ENCODE assay signal across 18 cellular contexts in the genomic region with DNA sequence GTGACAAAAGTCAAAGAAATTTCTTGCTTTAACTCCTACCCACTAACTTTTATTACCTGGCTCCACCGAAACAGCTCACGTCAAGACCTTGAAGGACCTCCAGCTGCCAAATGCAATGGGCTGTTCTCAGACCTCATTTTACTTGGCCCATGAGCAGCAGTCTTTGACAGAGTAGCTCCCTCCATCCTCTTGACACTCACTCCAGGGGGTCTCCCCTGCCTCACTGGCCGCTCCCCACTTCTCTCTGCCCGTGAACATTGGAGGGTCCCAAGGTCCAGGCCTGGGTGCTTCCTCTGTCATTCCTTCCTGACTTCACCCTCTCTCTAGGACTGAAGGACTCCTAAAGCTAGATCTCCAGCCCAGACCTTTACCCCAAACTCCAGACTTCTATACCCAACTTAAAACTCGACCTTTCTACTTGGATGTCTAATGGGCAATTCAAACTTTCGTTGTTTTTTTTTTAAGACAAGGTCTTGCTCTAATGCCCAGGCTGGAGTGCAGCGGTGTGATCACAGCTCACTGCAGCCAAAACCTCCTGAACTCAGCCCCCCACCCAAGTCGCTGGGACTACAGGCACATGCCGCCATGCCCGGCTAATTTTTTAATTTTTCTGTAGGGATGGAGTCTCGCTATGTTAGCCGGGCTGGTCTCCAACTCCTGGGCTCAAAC.
DNase-seq lines count a peak whose midpoint lies in the region; ATAC-seq and TF ChIP-seq lines count a peak whose summit lies in the region.
"Had no signal": no experiment of that assay in that cellular context is flagged by ENCODE, and none has a peak within 500 bp of the region (broad histone marks: within the 10 kb centered on the region; RNA-seq: fewer than 3 reads in every experiment).

No MANE protein-coding gene starts in this region.

- H3K23me2 ChIP-seq in H9 (ENCODE audit: insufficient read length, low read depth, low read length, poor library complexity, severe bottlenecking): no peaks in the 10 kb centered on the region

- no peak overlapping the region for H3K56ac ChIP-seq in H9 (ENCODE audit: insufficient read length, low read depth, low read length)

- DNase-seq in activated CD8-positive, alpha-beta T cell treated with anti-CD3 and anti-CD28 coated beads, Interleukin-2, amount 10 ng/mL, durations not matched to agents 7 days and 5 days: no peak
- DNase-seq in activated CD8-positive, alpha-beta T cell treated with anti-CD3 and anti-CD28 coated beads for 36 hours: no peak
- DNase-seq in H9 (peak; percentile 14), osteocyte (ENCODE audit: extremely low spot score, unreplicated experiment) (peak; percentile 65), thyroid gland (peak; percentile 74 to 76), smooth muscle cell (lab: John Stamatoyannopoulos, UW; ENCODE audit: unreplicated experiment) (no peak)
- DNase-seq in effector memory CD8-positive, alpha-beta T cell: no peak
- DNase-seq: AML-193; Caco-2; CD4-positive, alpha-beta T cell; DMS153; DMS79; GDM1; GM23248; HCEC 1CT had no signal

- peak overlapping the region; percentile 54 for H3K27ac Mint-ChIP-seq in activated CD8-positive, alpha-beta T cell treated with anti-CD3 and anti-CD28 coated beads, Interleukin-2, amount 10 ng/mL, durations not matched to agents 7 days and 5 days
- no peak overlapping the region for H3K27ac Mint-ChIP-seq in activated CD8-positive, alpha-beta T cell treated with anti-CD3 and anti-CD28 coated beads for 36 hours
- peak overlapping the region in 1 of 3 experiments; percentile 93; a peak in 1 of 7 replicates for H3K27ac Mint-ChIP-seq in H9
- no peak overlapping the region for H3K27ac Mint-ChIP-seq in osteocyte (ENCODE audit: unreplicated experiment)
- H3K27ac Mint-ChIP-seq in effector memory CD8-positive, alpha-beta T cell: no peak overlapping the region
- H3K27ac Mint-ChIP-seq: CD4-positive, alpha-beta T cell had no signal

- H3K18ac ChIP-seq in H9 (ENCODE audit: insufficient read length, low read depth, low read length): no peak overlapping the region

- no peak overlapping the region for H4K8ac ChIP-seq in H9 (replicated peaks; ENCODE audit: insufficient read length, low read depth, low read length)

- no peaks in the 10 kb centered on the region for H3K36me3 ChIP-seq in thyroid gland
- no peaks in the 10 kb centered on the region for H3K36me3 ChIP-seq in smooth muscle cell (ENCODE audit: low read depth)

- H4K5ac ChIP-seq in H9 (ENCODE audit: insufficient read length, low read depth, low read length): no peak overlapping the region

- no peaks in the 10 kb centered on the region for H3K4me1 Mint-ChIP-seq in activated CD8-positive, alpha-beta T cell treated with anti-CD3 and anti-CD28 coated beads, Interleukin-2, amount 10 ng/mL, durations not matched to agents 7 days and 5 days (ENCODE audit: low read depth)
- no peaks in the 10 kb centered on the region for H3K4me1 Mint-ChIP-seq in activated CD8-positive, alpha-beta T cell treated with anti-CD3 and anti-CD28 coated beads for 36 hours (ENCODE audit: low read depth)
- H3K4me1 Mint-ChIP-seq in H9: no peaks in the 10 kb centered on the region
- peaks cover 20% of the 10 kb centered on the region for H3K4me1 Mint-ChIP-seq in osteocyte (ENCODE audit: unreplicated experiment)
- H3K4me1 Mint-ChIP-seq in effector memory CD8-positive, alpha-beta T cell (ENCODE audit: low read depth in 2 of 2): no peaks in the 10 kb centered on the region

- H2AK5ac ChIP-seq in H9 (ENCODE audit: insufficient read length, low read length): no peak overlapping the region

- H3K23ac ChIP-seq in H9 (ENCODE audit: insufficient read length, low read depth, low read length): no peak overlapping the region

- no peak overlapping the region for H3K14ac ChIP-seq in H9 (ENCODE audit: insufficient read depth, low read length)

- no peak for TF ChIP-seq CTCF in activated CD8-positive, alpha-beta T cell treated with anti-CD3 and anti-CD28 coated beads for 36 hours (IDR thresholded peaks at IDR 0.05)
- TF ChIP-seq CTCF in H9 (conservative IDR thresholded peaks at IDR 0.05): no peak
- TF ChIP-seq CTCF in osteocyte (IDR thresholded peaks at IDR 0.05): no peak
- TF ChIP-seq CTCF in thyroid gland (IDR thresholded peaks at IDR 0.05): no peak
- TF ChIP-seq CTCF in smooth muscle cell (IDR thresholded peaks at IDR 0.05; ENCODE audit: borderline replicate concordance, insufficient read depth, poor library complexity, severe bottlenecking): no peak

- intact Hi-C loops in activated CD8-positive, alpha-beta T cell treated with anti-CD3 and anti-CD28 coated beads for 36 hours (cut with micrococcal nuclease): no loop called here
- intact Hi-C loops in thyroid gland (cut with DNase I): no loop called here

- H3K9me3 Mint-ChIP-seq in activated CD8-positive, alpha-beta T cell treated with anti-CD3 and anti-CD28 coated beads, Interleukin-2, amount 10 ng/mL, durations not matched to agents 7 days and 5 days (ENCODE audit: insufficient read depth): no peaks in the 10 kb centered on the region
- no peaks in the 10 kb centered on the region for H3K9me3 Mint-ChIP-seq in activated CD8-positive, alpha-beta T cell treated with anti-CD3 and anti-CD28 coated beads for 36 hours
- H3K9me3 Mint-ChIP-seq in H9: peaks cover 0 to 2% of the 10 kb centered on the region in 2 experiments; a peak in 2 of 5 replicates
- H3K9me3 Mint-ChIP-seq in osteocyte (ENCODE audit: unreplicated experiment): no peaks in the 10 kb centered on the region
- H3K9me3 Mint-ChIP-seq in effector memory CD8-positive, alpha-beta T cell: no peaks in the 10 kb centered on the region
- H3K9me3 Mint-ChIP-seq: CD4-positive, alpha-beta T cell had no signal

- H3K4ac ChIP-seq in H9 (ENCODE audit: low read depth, low read length): no peak overlapping the region

- no peaks in the 10 kb centered on the region for H3K9me3 ChIP-seq in H9 (ENCODE audit: control insufficient read depth, low read depth, low read length)
- H3K9me3 ChIP-seq in thyroid gland: no peaks in the 10 kb centered on the region
- no peaks in the 10 kb centered on the region for H3K9me3 ChIP-seq in smooth muscle cell (replicated peaks; ENCODE audit: low read depth)
- H3K9me3 ChIP-seq: A549, Caco-2 had no signal

- no peaks in the 10 kb centered on the region for H3K79me1 ChIP-seq in H9 (ENCODE audit: insufficient read depth, low read depth, low read length, poor library complexity, severe bottlenecking)

- H3K27ac ChIP-seq in H9 (ENCODE audit: insufficient read length, low read depth, low read length) (no peak overlapping the region), thyroid gland (peak overlapping the region; percentile 63 to 85 (median 82)), smooth muscle cell (ENCODE audit: low read depth) (no peak overlapping the region)
- H3K27ac ChIP-seq: 22Rv1, A549, C4-2B, GM23248 had no signal

- no peak overlapping the region for H2BK5ac ChIP-seq in H9 (ENCODE audit: insufficient read length, low read length)

- H3K4me3 ChIP-seq in thyroid gland (replicated peaks in 1 of 3): no peak overlapping the region
- no peak overlapping the region for H3K4me3 ChIP-seq in smooth muscle cell
- H3K4me3 ChIP-seq: A549, GM23248 had no signal

- no peak overlapping the region for H2BK12ac ChIP-seq in H9 (ENCODE audit: insufficient read length, low read depth, low read length)

- peak in 1 of 2 donors; percentile 6 for TF ChIP-seq POLR2A in thyroid gland (IDR thresholded peaks at IDR 0.05)

- H3K4me2 ChIP-seq in H9 (ENCODE audit: insufficient read depth, insufficient read length, low read length): no peak overlapping the region
- H3K4me2 ChIP-seq in smooth muscle cell: no peak overlapping the region
- H3K4me2 ChIP-seq: A549 had no signal

- H3K9ac ChIP-seq in H9 (ENCODE audit: extremely low read depth, insufficient read length, low read length) (no peak overlapping the region), smooth muscle cell (ENCODE audit: low read depth) (no peak overlapping the region)
- H3K9ac ChIP-seq: GM23248 had no signal

- no peak overlapping the region for H4K91ac ChIP-seq in H9 (ENCODE audit: insufficient read length, low read depth, low read length)

- H3T11ph ChIP-seq in H9 (ENCODE audit: low read length): no peak overlapping the region

- H3K79me2 ChIP-seq in H9 (ENCODE audit: insufficient read depth, low read length) (no peaks in the 10 kb centered on the region), smooth muscle cell (ENCODE audit: low read depth) (no peaks in the 10 kb centered on the region)

- H3K36me3 Mint-ChIP-seq in activated CD8-positive, alpha-beta T cell treated with anti-CD3 and anti-CD28 coated beads, Interleukin-2, amount 10 ng/mL, durations not matched to agents 7 days and 5 days (ENCODE audit: low read depth): no peaks in the 10 kb centered on the region
- no peaks in the 10 kb centered on the region for H3K36me3 Mint-ChIP-seq in activated CD8-positive, alpha-beta T cell treated with anti-CD3 and anti-CD28 coated beads for 36 hours (ENCODE audit: low read depth)
- no peaks in the 10 kb centered on the region for H3K36me3 Mint-ChIP-seq in H9 (ENCODE audit: insufficient read depth in 1 of 3, low read depth in 3 of 3)
- H3K36me3 Mint-ChIP-seq in osteocyte (ENCODE audit: unreplicated experiment): no peaks in the 10 kb centered on the region
- H3K36me3 Mint-ChIP-seq in effector memory CD8-positive, alpha-beta T cell (ENCODE audit: insufficient read depth): no peaks in the 10 kb centered on the region

- no peak overlapping the region for H2AFZ ChIP-seq in H9 (ENCODE audit: low read length)
- no peak overlapping the region for H2AFZ ChIP-seq in smooth muscle cell (ENCODE audit: low read depth)
- H2AFZ ChIP-seq: GM23248 had no signal

- H4K20me1 ChIP-seq in H9 (ENCODE audit: control insufficient read depth, insufficient read depth, insufficient read length): no peaks in the 10 kb centered on the region
- no peaks in the 10 kb centered on the region for H4K20me1 ChIP-seq in smooth muscle cell (ENCODE audit: low read depth)

- no CpG with 5 or more reads among the region's 12 CpGs for WGBS in H9 (ENCODE audit: extremely low coverage, insufficient read length, low lambda C conversion rate)
- WGBS in thyroid gland, 2 donors: 38 to 54% methylated on average over 12 of the region's 12 CpGs
- WGBS in smooth muscle cell (ENCODE audit: low lambda C conversion rate): 86% methylated on average over 12 of the region's 12 CpGs

- POLR2A ChIA-PET in activated CD8-positive, alpha-beta T cell treated with anti-CD3 and anti-CD28 coated beads, Interleukin-2, amount 10 ng/mL, durations not matched to agents 7 days and 5 days (lab: Charles Lee): interaction anchor here (0.7 kb wide), 1 partner anchor 54 kb away, joined by 3 read pairs; no protein-coding TSS in a partner anchor
- POLR2A ChIA-PET in activated CD8-positive, alpha-beta T cell treated with anti-CD3 and anti-CD28 coated beads for 36 hours (lab: Charles Lee): no interaction called here

- H2BK120ac ChIP-seq in H9 (ENCODE audit: low read depth, low read length, poor library complexity, severe bottlenecking): no peak overlapping the region

- no peak overlapping the region for H2BK15ac ChIP-seq in H9 (ENCODE audit: low read depth, low read length)

- no peaks in the 10 kb centered on the region for H3F3A ChIP-seq in smooth muscle cell (ENCODE audit: low read depth)

- CTCF ChIA-PET in activated CD8-positive, alpha-beta T cell treated with anti-CD3 and anti-CD28 coated beads, Interleukin-2, amount 10 ng/mL, durations not matched to agents 7 days and 5 days (lab: Charles Lee): interaction anchor here (0.9 kb wide), 1 partner anchor 32 kb away, joined by 4 read pairs; no protein-coding TSS in a partner anchor
- CTCF ChIA-PET in activated CD8-positive, alpha-beta T cell treated with anti-CD3 and anti-CD28 coated beads for 36 hours (lab: Charles Lee): no interaction called here

- H3K27me3 Mint-ChIP-seq in activated CD8-positive, alpha-beta T cell treated with anti-CD3 and anti-CD28 coated beads, Interleukin-2, amount 10 ng/mL, durations not matched to agents 7 days and 5 days (ENCODE audit: low read depth): peaks cover 2% of the 10 kb centered on the region
- H3K27me3 Mint-ChIP-seq in activated CD8-positive, alpha-beta T cell treated with anti-CD3 and anti-CD28 coated beads for 36 hours: no peaks in the 10 kb centered on the region
- H3K27me3 Mint-ChIP-seq in H9 (ENCODE audit: low read depth) (peaks cover 14% of the 10 kb centered on the region), osteocyte (ENCODE audit: unreplicated experiment) (no peaks in the 10 kb centered on the region)
- peaks cover 0 to 5% of the 10 kb centered on the region in 2 donors for H3K27me3 Mint-ChIP-seq in effector memory CD8-positive, alpha-beta T cell

- no peaks in the 10 kb centered on the region for H3K4me1 ChIP-seq in H9 (ENCODE audit: insufficient read depth, low read length)
- peaks cover 35 to 52% of the 10 kb centered on the region in 2 donors for H3K4me1 ChIP-seq in thyroid gland
- no peaks in the 10 kb centered on the region for H3K4me1 ChIP-seq in smooth muscle cell (ENCODE audit: low read depth)
- H3K4me1 ChIP-seq: Caco-2 had no signal

- H3K4me3 Mint-ChIP-seq in activated CD8-positive, alpha-beta T cell treated with anti-CD3 and anti-CD28 coated beads, Interleukin-2, amount 10 ng/mL, durations not matched to agents 7 days and 5 days: no peak overlapping the region
- H3K4me3 Mint-ChIP-seq in activated CD8-positive, alpha-beta T cell treated with anti-CD3 and anti-CD28 coated beads for 36 hours: no peak overlapping the region
- H3K4me3 Mint-ChIP-seq in H9 (no peak overlapping the region), osteocyte (ENCODE audit: unreplicated experiment) (no peak overlapping the region)
- no peak overlapping the region for H3K4me3 Mint-ChIP-seq in effector memory CD8-positive, alpha-beta T cell
- H3K4me3 Mint-ChIP-seq: CD4-positive, alpha-beta T cell had no signal

- H2BK20ac ChIP-seq in H9 (ENCODE audit: low read depth, low read length, poor library complexity, severe bottlenecking): no peak overlapping the region

- H3K27me3 ChIP-seq in H9 (ENCODE audit: insufficient read depth, low read length) (no peaks in the 10 kb centered on the region), thyroid gland (no peaks in the 10 kb centered on the region), smooth muscle cell (ENCODE audit: low read depth) (no peaks in the 10 kb centered on the region)

- no peak for ATAC-seq in activated CD8-positive, alpha-beta T cell treated with anti-CD3 and anti-CD28 coated beads, Interleukin-2, amount 10 ng/mL, durations not matched to agents 7 days and 5 days
- ATAC-seq in activated CD8-positive, alpha-beta T cell treated with anti-CD3 and anti-CD28 coated beads for 36 hours: no peak
- no peak for ATAC-seq in effector memory CD8-positive, alpha-beta T cell (replicated peaks)
- ATAC-seq: A549 had no signal

Comparison
In these comparisons a context has a peak if more than half of its experiments do, and no peak if none do; other contexts are left out.
1. DNase-seq: peak in H9 (single experiment), osteocyte (single experiment) and thyroid gland (2 of 2); none in activated CD8-positive, alpha-beta T cell treated with anti-CD3 and anti-CD28 coated beads, Interleukin-2, amount 10 ng/mL, durations not matched to agents 7 days and 5 days (single experiment), activated CD8-positive, alpha-beta T cell treated with anti-CD3 and anti-CD28 coated beads for 36 hours (single experiment), effector memory CD8-positive, alpha-beta T cell (0 of 3) and smooth muscle cell (single experiment).
2. H3K27ac ChIP-seq: peak in thyroid gland (3 of 3); none in H9 (single experiment) and smooth muscle cell (single experiment).